8 cellular contexts compared by ENCODE assay signal in the genomic region with DNA sequence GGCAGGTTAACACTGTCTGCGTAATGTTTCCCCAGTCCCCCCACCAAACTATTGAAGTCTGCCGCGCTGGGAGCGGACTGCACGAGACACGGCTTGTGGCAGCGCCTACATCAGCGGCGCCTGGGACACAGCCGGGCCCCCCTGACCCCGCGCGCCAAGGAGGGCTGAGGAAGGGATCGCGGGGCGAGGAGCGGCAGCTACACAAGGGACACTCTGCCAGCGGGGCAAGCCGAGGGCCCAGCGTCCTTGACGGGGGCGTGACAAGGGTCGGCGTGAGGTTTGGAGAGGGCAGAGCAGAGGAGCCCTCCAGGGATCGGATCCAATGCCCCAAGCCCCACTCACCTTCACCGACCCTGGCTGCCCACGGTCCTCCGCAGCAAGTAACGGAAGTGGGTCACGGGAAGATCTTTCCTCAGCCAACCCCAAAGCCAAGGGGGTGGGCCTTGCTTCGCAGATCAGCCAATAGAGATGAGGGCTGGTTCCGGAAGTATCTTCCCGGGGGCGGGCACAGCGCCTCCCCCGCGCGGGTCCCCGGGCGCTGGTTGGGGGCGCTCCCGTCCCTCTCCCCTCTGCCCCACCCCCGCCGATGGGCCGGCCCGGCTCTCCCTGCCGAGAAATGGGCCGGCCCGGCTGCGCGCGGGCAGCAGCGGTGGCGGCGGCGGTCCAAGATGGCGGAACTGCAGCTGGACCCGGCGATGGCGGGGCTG. TPM values are rescaled to one million over a fixed set of nuclear protein-coding genes. Genes with fewer than 3 reads are reported as not detected.
DNase-seq lines count a peak whose midpoint lies in the region; ATAC-seq lines count a peak whose summit lies in the region.

A gene (minus strand): TSS at position 387 of the 707 bp plus-strand sequence. CDS start 4,319 bp downstream, outside the sequence.
A gene with protein sequence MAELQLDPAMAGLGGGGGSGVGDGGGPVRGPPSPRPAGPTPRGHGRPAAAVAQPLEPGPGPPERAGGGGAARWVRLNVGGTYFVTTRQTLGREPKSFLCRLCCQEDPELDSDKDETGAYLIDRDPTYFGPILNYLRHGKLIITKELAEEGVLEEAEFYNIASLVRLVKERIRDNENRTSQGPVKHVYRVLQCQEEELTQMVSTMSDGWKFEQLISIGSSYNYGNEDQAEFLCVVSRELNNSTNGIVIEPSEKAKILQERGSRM (plus strand): TSS at position 643 of the 707 bp plus-strand sequence. CDS start 26 bp downstream, at position 669.

- H3K4me2 ChIP-seq in BLaER1: peak within 1 kb of the TSS; percentile 99

- peaks cover 27% of the 10 kb centered on the region for H3K4me1 ChIP-seq in BLaER1

- H3K27ac ChIP-seq in BLaER1: peak within 1 kb of the TSS; percentile 81

- H4K20me1 ChIP-seq in BLaER1: peaks cover 13% of the 10 kb centered on the region; the same call in 1 of the 2 replicates

- H3K9ac ChIP-seq in BLaER1: peak within 1 kb of the TSS; percentile 89

- DNase-seq in NCI-H69 (lab: John Stamatoyannopoulos, UW): peak; percentile 99
- DNase-seq in activated CD4-positive, alpha-beta T cell treated with anti-CD3 and anti-CD28 coated beads, Interleukin-2, amount 50 U/mL, for 1 hour: peak; percentile 90
- peak; percentile 97 for DNase-seq in dedifferentiated amniotic fluid mesenchymal stem cell (ENCODE audit: extremely low spot score)
- peak; percentile 96 for DNase-seq in left lobe of liver (ENCODE audit: low spot score)
- DNase-seq in stimulated activated CD4-positive, alpha-beta T cell treated with anti-CD3 and anti-CD28 coated beads, Interleukin-2, amount 100 ng/mL, for 4 hours (ENCODE audit: low read depth): peak; percentile 93

- peak within 1 kb of the TSS; percentile 97 for H3K4me3 ChIP-seq in BLaER1

- ATAC-seq in GM19328 (IDR thresholded peaks at IDR 0.05; ENCODE audit: unreplicated experiment): peak; percentile 94
- peak; percentile 89 for ATAC-seq in HG03520 (IDR thresholded peaks at IDR 0.05; ENCODE audit: unreplicated experiment)
- peak; percentile 98 for ATAC-seq in left lobe of liver

- peaks cover 28% of the 10 kb centered on the region for H3K36me3 ChIP-seq in BLaER1

- H3K27me3 ChIP-seq in BLaER1: no peaks in the 10 kb centered on the region

- H3K9me3 ChIP-seq in BLaER1: no peaks in the 10 kb centered on the region

RNA-seq across cellular contexts. Expression of the first gene that starts in this region (rescaled TPM):
- total RNA-seq in left lobe of liver: 177 TPM

RNA-seq across cellular contexts. Expression of the second gene that starts in this region (rescaled TPM):
- total RNA-seq in left lobe of liver: 7.0 TPM

Comparison
In these comparisons a context has a peak if more than half of its experiments do, and no peak if none do; other contexts are left out.
1. Peak in every context shown above with its lines: DNase-seq, ATAC-seq, H3K4me3 ChIP-seq and H3K27ac ChIP-seq.